Comparison of ENCODE assay signal across 19 cellular contexts in the genomic region with DNA sequence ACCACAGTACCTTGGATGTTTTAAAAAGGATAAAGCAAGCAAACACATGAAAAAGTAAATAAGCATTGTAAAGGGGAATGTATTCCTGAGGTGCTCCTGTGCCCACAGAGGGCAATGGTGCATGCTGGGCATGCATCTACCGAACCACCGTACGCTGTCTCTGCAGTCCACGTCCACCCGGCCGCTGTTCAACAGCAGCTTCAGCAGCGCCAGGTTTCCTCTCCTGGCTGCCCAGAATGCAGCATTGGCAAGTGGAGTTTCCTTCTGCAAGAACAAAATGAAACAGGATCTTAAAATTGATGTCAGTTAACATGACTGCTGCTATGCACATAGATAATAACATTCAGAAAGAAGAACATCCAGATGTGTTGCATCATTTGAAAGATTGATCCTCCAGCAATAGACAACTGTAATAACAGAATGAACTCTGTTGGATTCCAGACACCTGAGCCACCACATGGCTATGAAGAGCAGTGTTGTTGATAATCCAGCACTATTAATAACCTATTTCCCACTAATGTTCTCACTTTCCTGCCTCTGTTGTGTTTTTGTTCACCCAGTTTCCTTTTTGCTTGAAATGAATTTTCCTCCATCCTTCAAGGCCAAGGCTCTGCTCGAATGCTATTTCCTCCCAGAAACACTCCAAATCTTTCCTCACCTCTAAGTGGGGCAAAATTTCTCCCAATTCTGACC. TPM values are rescaled to one million over a fixed set of nuclear protein-coding genes. Genes with fewer than 3 reads are reported as not detected.
DNase-seq lines count a peak whose midpoint lies in the region; ATAC-seq and TF ChIP-seq lines count a peak whose summit lies in the region.
"Had no signal": no experiment of that assay in that cellular context is flagged by ENCODE, and none has a peak within 500 bp of the region (broad histone marks: within the 10 kb centered on the region; RNA-seq: fewer than 3 reads in every experiment).

No MANE protein-coding gene starts in this region.

- peak; percentile 8 for DNase-seq in NCI-H2107 treated with DMSO at 0.1 percent for 48 hours (lab: John Stamatoyannopoulos, UW; ENCODE audit: unreplicated experiment)
- DNase-seq in NCI-H2107 (lab: John Stamatoyannopoulos, UW): no peak
- DNase-seq in left ventricle myocardium superior: no peak
- no peak for DNase-seq in right cardiac atrium
- no peak for DNase-seq in hepatocyte (ENCODE audit: low spot score)
- DNase-seq in uterus: no peak
- DNase-seq in activated naive CD4-positive, alpha-beta T cell treated with anti-CD3 and anti-CD28 coated beads for 36 hours: no peak
- DNase-seq: C1 segment of cervical spinal cord, GDM1, GM23248, HCEC 1CT, IMR-90, Karpas-422, MG63, NCI-H187 treated with DMSO at 0.1 percent for 48 hours, NCI-H510A, NCI-H82, SHP77 treated with DMSO at 0.1 percent for 48 hours had no signal

- ATAC-seq in left ventricle myocardium superior (peak; percentile 63), right cardiac atrium (no peak), HG03469 (IDR thresholded peaks at IDR 0.05; ENCODE audit: unreplicated experiment) (no peak)

- no peak for TF ChIP-seq POLR2A in uterus (IDR thresholded peaks at IDR 0.05)

- no peaks in the 10 kb centered on the region for H4K20me1 ChIP-seq in hepatocyte (ENCODE audit: insufficient read depth, poor library complexity, severe bottlenecking)

- H3K9me3 ChIP-seq in right cardiac atrium (ENCODE audit: control insufficient read depth, low read length) (no peaks in the 10 kb centered on the region), hepatocyte (ENCODE audit: low read depth) (no peaks in the 10 kb centered on the region), uterus (no peaks in the 10 kb centered on the region)
- H3K9me3 ChIP-seq: MG63 had no signal

- no peak overlapping the region for H3K27ac Mint-ChIP-seq in activated naive CD4-positive, alpha-beta T cell treated with anti-CD3 and anti-CD28 coated beads for 36 hours

- no peak overlapping the region for H3K4me3 ChIP-seq in right cardiac atrium (ENCODE audit: low read length)
- H3K4me3 ChIP-seq in hepatocyte: no peak overlapping the region
- H3K4me3 ChIP-seq in uterus: no peak overlapping the region
- H3K4me3 ChIP-seq: GM23248, MG63 had no signal

- H3K4me1 ChIP-seq in right cardiac atrium (ENCODE audit: control insufficient read depth, insufficient read depth, low read length): peaks cover 2% of the 10 kb centered on the region
- H3K4me1 ChIP-seq in hepatocyte (ENCODE audit: insufficient read depth): peaks cover 28% of the 10 kb centered on the region
- H3K4me1 ChIP-seq in uterus: no peaks in the 10 kb centered on the region

- peaks cover 3% of the 10 kb centered on the region for H3K4me1 Mint-ChIP-seq in activated naive CD4-positive, alpha-beta T cell treated with anti-CD3 and anti-CD28 coated beads for 36 hours (ENCODE audit: low read depth)

- TF ChIP-seq CTCF in hepatocyte (IDR thresholded peaks at IDR 0.05; ENCODE audit: poor library complexity): no peak
- TF ChIP-seq CTCF in uterus (IDR thresholded peaks at IDR 0.05): no peak

- H2AFZ ChIP-seq in hepatocyte: no peak overlapping the region
- H2AFZ ChIP-seq: GM23248 had no signal

- H3K27me3 ChIP-seq in right cardiac atrium (ENCODE audit: control insufficient read depth, insufficient read depth): no peaks in the 10 kb centered on the region
- no peaks in the 10 kb centered on the region for H3K27me3 ChIP-seq in hepatocyte
- H3K27me3 ChIP-seq in uterus: no peaks in the 10 kb centered on the region
- H3K27me3 ChIP-seq: MG63 had no signal

- no peaks in the 10 kb centered on the region for H3K27me3 Mint-ChIP-seq in activated naive CD4-positive, alpha-beta T cell treated with anti-CD3 and anti-CD28 coated beads for 36 hours (ENCODE audit: low read depth)

- H3K79me2 ChIP-seq in hepatocyte: no peaks in the 10 kb centered on the region

- CTCF ChIA-PET in activated naive CD4-positive, alpha-beta T cell treated with anti-CD3 and anti-CD28 coated beads for 36 hours (lab: Charles Lee): interaction anchor here (0.5 kb wide), 1 partner anchor 482 kb away, joined by 4 read pairs; no protein-coding TSS in a partner anchor

- H3K4me3 Mint-ChIP-seq in activated naive CD4-positive, alpha-beta T cell treated with anti-CD3 and anti-CD28 coated beads for 36 hours: no peak overlapping the region

- H3K36me3 ChIP-seq in hepatocyte (replicated peaks; ENCODE audit: insufficient read depth, low read depth) (no peaks in the 10 kb centered on the region), uterus (no peaks in the 10 kb centered on the region)

- WGBS in right cardiac atrium: 58% methylated on average over 8 of the region's 8 CpGs
- WGBS in hepatocyte (ENCODE audit: low lambda C conversion rate, missing lambda C conversion rate): 92% methylated on average over 8 of the region's 8 CpGs

- H3K27ac ChIP-seq in right cardiac atrium (ENCODE audit: low read length) (no peak overlapping the region), hepatocyte (peak overlapping the region; percentile 74), uterus (peak overlapping the region; percentile 18 to 22)
- H3K27ac ChIP-seq: GM23248 had no signal

- H3K9me2 ChIP-seq in hepatocyte (replicated peaks; ENCODE audit: insufficient read depth): no peaks in the 10 kb centered on the region

- no peaks in the 10 kb centered on the region for H3K9me3 Mint-ChIP-seq in activated naive CD4-positive, alpha-beta T cell treated with anti-CD3 and anti-CD28 coated beads for 36 hours

- no peaks in the 10 kb centered on the region for H3K36me3 Mint-ChIP-seq in activated naive CD4-positive, alpha-beta T cell treated with anti-CD3 and anti-CD28 coated beads for 36 hours (ENCODE audit: low read depth)

- H3K4me2 ChIP-seq in hepatocyte: no peak overlapping the region

- intact Hi-C loops in left ventricle myocardium superior (cut with micrococcal nuclease) (no loop called here), right cardiac atrium (cut with DNase I) (no loop called here), uterus (cut with DNase I; ENCODE audit: low total_unique reads) (no loop called here)
- intact Hi-C loops in activated naive CD4-positive, alpha-beta T cell treated with anti-CD3 and anti-CD28 coated beads for 36 hours (cut with micrococcal nuclease): no loop called here

RNA-seq across cellular contexts. Expression of a gene that starts 13.6 kb away (rescaled TPM):
- 9.8 TPM for total RNA-seq in left ventricle myocardium superior
- 1 to 10 TPM; 3.1 to 3.9 (median 3.4) TPM for total RNA-seq in right cardiac atrium
- polyA plus RNA-seq in right cardiac atrium: 3.2 TPM
- 12.1 and 17.4 TPM in 2 replicates for total RNA-seq in hepatocyte
- polyA plus RNA-seq in hepatocyte: 7.7 and 8.9 TPM in 2 replicates
- total RNA-seq in uterus: 10 to 100 TPM; 10.8 to 33.4 (median 15.9) TPM
- total RNA-seq in activated naive CD4-positive, alpha-beta T cell treated with anti-CD3 and anti-CD28 coated beads for 36 hours: not detected

RNA-seq across cellular contexts. Expression of a gene that starts 40.2 kb away (rescaled TPM):
- total RNA-seq in left ventricle myocardium superior (3.4 TPM), right cardiac atrium (1 to 10 TPM; 3.6 to 5.4 (median 4.5) TPM), hepatocyte (52.1 and 63.3 TPM in 2 replicates), uterus (10 to 100 TPM; 46.5 to 75.4 (median 57.4) TPM)
- polyA plus RNA-seq in right cardiac atrium (1.7 TPM), hepatocyte (27.8 and 29.9 TPM in 2 replicates)
- under 1 TPM; 0.05 to 0.10 TPM for total RNA-seq in activated naive CD4-positive, alpha-beta T cell treated with anti-CD3 and anti-CD28 coated beads for 36 hours
